ENCODE assay signal across 23 cellular contexts in genomic region chr11:15705886-15706285, GRCh38.
"Had no signal": no experiment of that assay in that cellular context is flagged by ENCODE, and none has a peak within 500 bp of the region (broad histone marks: within the 10 kb centered on the region; RNA-seq: fewer than 3 reads in every experiment).

No MANE protein-coding gene starts in this region.

- DNase-seq: islet precursor cell; left ventricle myocardium inferior; midbrain; mucosa of descending colon; naive thymus-derived CD4-positive, alpha-beta T cell; pancreas; posterior cingulate gyrus; retina; right cardiac atrium; small intestine; spleen; stimulated activated CD4-positive, alpha-beta T cell treated with anti-CD3 and anti-CD28 coated beads, Interleukin-4, amount 100 ng/mL, for 24 hours; stimulated activated naive CD4-positive, alpha-beta T cell treated with Interleukin-2 at 50 U/mL for 16 hours; stimulated activated naive CD8-positive, alpha-beta T cell treated with anti-CD3 and anti-CD28 coated beads, Interleukin-15, amount 100 ng/mL, for 72 hours; substantia nigra; uterus had no signal

- H3K27me3 ChIP-seq: hepatocyte, pancreas, spleen, tibial nerve, uterus had no signal

- ATAC-seq: mucosa of descending colon; naive thymus-derived CD4-positive, alpha-beta T cell; natural killer cell treated with Interleukin-12 subunit alpha and Interleukin-12 subunit beta and Interleukin-15 and Interleukin-18, amount 100 ng/mL, for 72 hours; pancreas; right cardiac atrium; sciatic nerve; stimulated activated effector memory CD8-positive, alpha-beta T cell treated with anti-CD3 and anti-CD28 coated beads, Interleukin-12 subunit alpha, Interleukin-12 subunit beta, amount 100 ng/mL, for 72 hours; stimulated activated naive CD8-positive, alpha-beta T cell treated with anti-CD3 and anti-CD28 coated beads, Interleukin-15, amount 100 ng/mL, for 72 hours had no signal

- H3K9me3 ChIP-seq: mucosa of descending colon, pancreas, prostate gland, spleen, uterus had no signal

- H3K4me1 ChIP-seq: prostate gland, spleen, uterus had no signal

- H3K36me3 ChIP-seq: left ventricle myocardium inferior, pancreas, prostate gland, spleen, tibial nerve, uterus had no signal

- H3K4me2 ChIP-seq: hepatocyte had no signal

- H3K27ac ChIP-seq: left ventricle myocardium inferior, pancreas, prostate gland, spleen, tibial nerve, uterus had no signal

- H3K4me3 ChIP-seq: hepatocyte, left ventricle myocardium inferior, lung, mucosa of descending colon, pancreas, prostate gland, spleen, tibial nerve, uterus had no signal

- H2AFZ ChIP-seq: hepatocyte had no signal
